ENCODE assay signal across 11 cellular contexts in the genomic region with DNA sequence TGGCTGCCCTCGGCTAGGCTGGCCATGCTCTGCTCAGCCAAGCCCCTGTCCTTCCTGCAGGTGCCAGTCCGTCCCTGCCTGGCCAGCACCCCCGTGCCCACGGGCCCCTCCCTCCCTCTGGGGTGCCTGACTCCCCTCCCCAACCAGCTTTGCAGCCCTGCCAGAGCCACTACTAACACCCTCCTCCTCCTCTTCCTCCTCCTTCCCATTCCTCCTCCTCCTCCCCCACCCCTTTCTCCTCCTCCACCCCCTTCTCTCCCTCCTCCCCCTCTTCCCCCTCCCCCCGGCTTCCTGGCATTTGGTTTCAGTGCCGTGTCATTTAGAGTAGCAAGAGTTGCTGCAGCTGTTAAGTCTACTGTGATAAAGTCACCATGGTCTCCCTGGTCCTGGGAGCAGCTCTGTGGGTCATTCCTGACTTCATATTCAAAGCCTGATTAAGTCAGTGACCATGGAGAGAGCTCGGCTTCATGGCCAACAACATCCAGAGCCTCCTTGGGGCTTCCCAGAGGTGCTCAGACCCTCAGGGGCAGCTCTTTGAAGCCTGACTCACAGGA.
DNase-seq lines count a peak whose midpoint lies in the region; ATAC-seq and TF ChIP-seq lines count a peak whose summit lies in the region.
"Had no signal": no experiment of that assay in that cellular context is flagged by ENCODE, and none has a peak within 500 bp of the region (broad histone marks: within the 10 kb centered on the region; RNA-seq: fewer than 3 reads in every experiment).

No MANE protein-coding gene starts in this region.

- H3K4me3 ChIP-seq in endodermal cell (ENCODE audit: low read length) (no peak overlapping the region), mesodermal cell (ENCODE audit: extremely low read depth, insufficient read depth, low read length, poor library complexity, severe bottlenecking) (no peak overlapping the region)

- no peak for TF ChIP-seq CTCF in endodermal cell (conservative IDR thresholded peaks at IDR 0.05)

- H3K9ac ChIP-seq in endodermal cell (ENCODE audit: extremely low read depth, low read length, poor library complexity, severe bottlenecking), result no peak overlapping the region

- no peaks in the 10 kb centered on the region for H3K9me3 ChIP-seq in endodermal cell (ENCODE audit: control insufficient read depth, low read length)
- no peaks in the 10 kb centered on the region for H3K9me3 ChIP-seq in mesodermal cell (ENCODE audit: control insufficient read depth, low read length)

- no peaks in the 10 kb centered on the region for H3K27me3 Mint-ChIP-seq in endodermal cell (ENCODE audit: insufficient read depth)
- peaks cover 13% of the 10 kb centered on the region for H3K27me3 Mint-ChIP-seq in activated CD8-positive, alpha-beta memory T cell treated with anti-CD3 and anti-CD28 coated beads, Interleukin-2, amount 10 ng/mL, durations not matched to agents 7 days and 5 days
- no peaks in the 10 kb centered on the region for H3K27me3 Mint-ChIP-seq in activated CD4-positive, alpha-beta T cell treated with anti-CD3 and anti-CD28 coated beads for 36 hours

- POLR2A ChIA-PET in activated CD4-positive, alpha-beta T cell treated with anti-CD3 and anti-CD28 coated beads for 36 hours (lab: Charles Lee), result no interaction called here

- H3K27ac ChIP-seq in endodermal cell (ENCODE audit: low read depth, low read length) (no peak overlapping the region), mesodermal cell (ENCODE audit: low read depth, low read length, severe bottlenecking) (peak overlapping the region; percentile 16)

- DNase-seq in COLO668 (lab: John Stamatoyannopoulos, UW; ENCODE audit: unreplicated experiment) (peak; percentile 55), NCI-H2029 treated with DMSO at 0.1 percent for 48 hours (lab: John Stamatoyannopoulos, UW) (peak; percentile 10), endodermal cell (peak; percentile 83)
- no peak for DNase-seq in activated CD8-positive, alpha-beta memory T cell treated with anti-CD3 and anti-CD28 coated beads, Interleukin-2, amount 10 ng/mL, durations not matched to agents 7 days and 5 days
- DNase-seq in activated naive CD4-positive, alpha-beta T cell treated with Interleukin-2 at 50 U/mL for 16 hours, result no peak
- DNase-seq in activated CD4-positive, alpha-beta T cell treated with anti-CD3 and anti-CD28 coated beads for 36 hours, result no peak
- DNase-seq: COR-L47, NCI-H345, T-helper 2 cell had no signal

- no peak overlapping the region for H3K27ac Mint-ChIP-seq in endodermal cell
- H3K27ac Mint-ChIP-seq in activated CD8-positive, alpha-beta memory T cell treated with anti-CD3 and anti-CD28 coated beads, Interleukin-2, amount 10 ng/mL, durations not matched to agents 7 days and 5 days, result no peak overlapping the region
- H3K27ac Mint-ChIP-seq in activated CD4-positive, alpha-beta T cell treated with anti-CD3 and anti-CD28 coated beads for 36 hours, result no peak overlapping the region

- H3K27me3 ChIP-seq in endodermal cell (ENCODE audit: control insufficient read depth, insufficient read depth, low read length, poor library complexity, severe bottlenecking), result no peaks in the 10 kb centered on the region

- H3K4me1 ChIP-seq in endodermal cell (ENCODE audit: control insufficient read depth, insufficient read depth, low read length), result peaks cover 12% of the 10 kb centered on the region
- H3K4me1 ChIP-seq in mesodermal cell (ENCODE audit: control insufficient read depth, insufficient read depth, low read length, poor library complexity, severe bottlenecking), result peaks cover 12% of the 10 kb centered on the region

- ATAC-seq in HG03045 (IDR thresholded peaks at IDR 0.05; ENCODE audit: unreplicated experiment), result no peak
- ATAC-seq in activated CD8-positive, alpha-beta memory T cell treated with anti-CD3 and anti-CD28 coated beads, Interleukin-2, amount 10 ng/mL, durations not matched to agents 7 days and 5 days, result no peak
- ATAC-seq in activated CD4-positive, alpha-beta T cell treated with anti-CD3 and anti-CD28 coated beads for 36 hours, result no peak

- no peaks in the 10 kb centered on the region for H3K9me3 Mint-ChIP-seq in endodermal cell
- no peaks in the 10 kb centered on the region for H3K9me3 Mint-ChIP-seq in activated CD8-positive, alpha-beta memory T cell treated with anti-CD3 and anti-CD28 coated beads, Interleukin-2, amount 10 ng/mL, durations not matched to agents 7 days and 5 days (ENCODE audit: low read depth)
- no peaks in the 10 kb centered on the region for H3K9me3 Mint-ChIP-seq in activated CD4-positive, alpha-beta T cell treated with anti-CD3 and anti-CD28 coated beads for 36 hours (ENCODE audit: low read depth)

- 38 to 39% methylated on average over 4 to 6 of the region's 7 CpGs for whole genome bisulfite sequencing in endodermal cell (ENCODE audit: insufficient coverage in 1 of 2, insufficient read length in 1 of 2), 2 experiments
- WGBS in mesodermal cell (ENCODE audit: insufficient coverage in 2 of 2), 2 experiments, result 19 to 34% methylated on average over 3 to 5 of the region's 7 CpGs

- no peak overlapping the region for H3K4me3 Mint-ChIP-seq in endodermal cell
- no peak overlapping the region for H3K4me3 Mint-ChIP-seq in activated CD8-positive, alpha-beta memory T cell treated with anti-CD3 and anti-CD28 coated beads, Interleukin-2, amount 10 ng/mL, durations not matched to agents 7 days and 5 days
- H3K4me3 Mint-ChIP-seq in activated CD4-positive, alpha-beta T cell treated with anti-CD3 and anti-CD28 coated beads for 36 hours, result no peak overlapping the region

- no peaks in the 10 kb centered on the region for H3K36me3 Mint-ChIP-seq in endodermal cell (ENCODE audit: low read depth)
- no peaks in the 10 kb centered on the region for H3K36me3 Mint-ChIP-seq in activated CD8-positive, alpha-beta memory T cell treated with anti-CD3 and anti-CD28 coated beads, Interleukin-2, amount 10 ng/mL, durations not matched to agents 7 days and 5 days
- no peaks in the 10 kb centered on the region for H3K36me3 Mint-ChIP-seq in activated CD4-positive, alpha-beta T cell treated with anti-CD3 and anti-CD28 coated beads for 36 hours (ENCODE audit: low read depth)

- H3K4me1 Mint-ChIP-seq in endodermal cell, result peaks cover 22% of the 10 kb centered on the region
- H3K4me1 Mint-ChIP-seq in activated CD8-positive, alpha-beta memory T cell treated with anti-CD3 and anti-CD28 coated beads, Interleukin-2, amount 10 ng/mL, durations not matched to agents 7 days and 5 days, result no peaks in the 10 kb centered on the region
- H3K4me1 Mint-ChIP-seq in activated CD4-positive, alpha-beta T cell treated with anti-CD3 and anti-CD28 coated beads for 36 hours, result no peaks in the 10 kb centered on the region

- intact Hi-C loops in activated CD4-positive, alpha-beta T cell treated with anti-CD3 and anti-CD28 coated beads for 36 hours (cut with DNase I, micrococcal nuclease), result no loop called here

- H3K36me3 ChIP-seq in endodermal cell (ENCODE audit: control insufficient read depth, insufficient read depth, low read length) (no peaks in the 10 kb centered on the region), mesodermal cell (ENCODE audit: control insufficient read depth, insufficient read depth, low read length) (no peaks in the 10 kb centered on the region)

- CTCF ChIA-PET in activated CD8-positive, alpha-beta memory T cell treated with anti-CD3 and anti-CD28 coated beads, Interleukin-2, amount 10 ng/mL, durations not matched to agents 7 days and 5 days (lab: Charles Lee), result no interaction called here
- CTCF ChIA-PET in activated CD4-positive, alpha-beta T cell treated with anti-CD3 and anti-CD28 coated beads for 36 hours (lab: Charles Lee), result no interaction called here

Comparison
In these comparisons a context has a peak if more than half of its experiments do, and no peak if none do; other contexts are left out.
1. DNase-seq: peak in COLO668 (single experiment), NCI-H2029 treated with DMSO at 0.1 percent for 48 hours (single experiment) and endodermal cell (single experiment); none in activated CD8-positive, alpha-beta memory T cell treated with anti-CD3 and anti-CD28 coated beads, Interleukin-2, amount 10 ng/mL, durations not matched to agents 7 days and 5 days (single experiment), activated naive CD4-positive, alpha-beta T cell treated with Interleukin-2 at 50 U/mL for 16 hours (single experiment) and activated CD4-positive, alpha-beta T cell treated with anti-CD3 and anti-CD28 coated beads for 36 hours (single experiment).